ENCODE assay signal across 8 cellular contexts in the genomic region with DNA sequence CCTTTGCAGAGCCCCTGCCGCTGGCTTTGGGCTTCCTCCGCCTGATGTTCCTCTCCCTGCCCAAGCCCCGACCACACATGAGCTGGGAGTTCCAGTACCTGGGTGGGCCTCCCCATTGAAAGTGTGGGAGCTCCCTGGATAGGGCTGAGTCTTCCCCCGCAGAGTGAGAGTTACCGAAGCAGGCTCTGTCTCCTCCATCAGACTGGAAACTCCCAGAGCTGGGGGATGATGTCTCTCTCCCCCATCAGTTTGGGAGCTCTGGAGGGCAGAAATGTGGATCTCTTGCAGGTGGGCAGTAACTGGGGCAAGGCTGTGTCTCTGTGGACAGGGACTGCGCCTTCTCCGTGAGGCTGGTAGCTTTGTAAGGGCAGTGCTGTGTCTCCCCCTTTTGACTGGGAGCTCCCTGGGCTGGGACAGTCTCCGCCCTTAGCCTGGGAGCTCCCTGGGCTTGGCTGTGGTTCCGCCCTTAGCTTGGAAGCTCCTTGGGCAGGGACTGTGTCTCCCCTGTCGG. TPM values are rescaled to one million over a fixed set of nuclear protein-coding genes. Genes with fewer than 3 reads are reported as not detected.
A peak's percentile ranks its signal among the peaks of the same experiment; 100 is the strongest.
DNase-seq lines count a peak whose midpoint lies in the region; ATAC-seq and TF ChIP-seq lines count a peak whose summit lies in the region.

No MANE protein-coding gene starts in this region.

- TF ChIP-seq CTCF in AG04449 (IDR thresholded peaks at IDR 0.05; ENCODE audit: insufficient read depth, low read length, missing control alignments), result peak; percentile 35
- peak; percentile 22 for TF ChIP-seq CTCF in HFF-Myc (IDR thresholded peaks at IDR 0.05; ENCODE audit: low read depth, low read length, missing control alignments)
- TF ChIP-seq CTCF in parathyroid adenoma (IDR thresholded peaks at IDR 0.05), result peak; percentile 10

- H3K4me1 Mint-ChIP-seq in activated T-helper 1 cell treated with anti-CD3 and anti-CD28 coated beads, Interleukin-12 subunit alpha, Interleukin-12 subunit beta, Interleukin-2, Interleukin-4 antibody, amounts not matched to agents 30 ng/mL and 10 ng/mL and 1 ng/mL, durations not matched to agents 14 hours and 24 hours and 36 hours (ENCODE audit: low read depth), result peaks cover 17% of the 10 kb centered on the region

- H3K9me3 Mint-ChIP-seq in activated T-helper 1 cell treated with anti-CD3 and anti-CD28 coated beads, Interleukin-12 subunit alpha, Interleukin-12 subunit beta, Interleukin-2, Interleukin-4 antibody, amounts not matched to agents 30 ng/mL and 10 ng/mL and 1 ng/mL, durations not matched to agents 14 hours and 24 hours and 36 hours, result no peaks in the 10 kb centered on the region

- DNase-seq in AG04449 (ENCODE audit: low read depth, low spot score) (no peak), HFF-Myc (ENCODE audit: extremely low read depth, low read depth) (no peak), globus pallidus (ENCODE audit: low spot score) (peak; percentile 7)
- no peak for DNase-seq in activated T-helper 1 cell treated with anti-CD3 and anti-CD28 coated beads, Interleukin-12 subunit alpha, Interleukin-12 subunit beta, Interleukin-2, Interleukin-4 antibody, amounts not matched to agents 30 ng/mL and 10 ng/mL and 1 ng/mL, durations not matched to agents 14 hours and 24 hours and 36 hours (ENCODE audit: low spot score)

- H3K36me3 ChIP-seq in parathyroid adenoma (ENCODE audit: control insufficient read depth, insufficient read depth, low read length), result no peaks in the 10 kb centered on the region

- no peaks in the 10 kb centered on the region for H3K27me3 Mint-ChIP-seq in activated T-helper 1 cell treated with anti-CD3 and anti-CD28 coated beads, Interleukin-12 subunit alpha, Interleukin-12 subunit beta, Interleukin-2, Interleukin-4 antibody, amounts not matched to agents 30 ng/mL and 10 ng/mL and 1 ng/mL, durations not matched to agents 14 hours and 24 hours and 36 hours (ENCODE audit: insufficient read depth)

- H3K36me3 Mint-ChIP-seq in activated T-helper 1 cell treated with anti-CD3 and anti-CD28 coated beads, Interleukin-12 subunit alpha, Interleukin-12 subunit beta, Interleukin-2, Interleukin-4 antibody, amounts not matched to agents 30 ng/mL and 10 ng/mL and 1 ng/mL, durations not matched to agents 14 hours and 24 hours and 36 hours (ENCODE audit: low read depth), result peaks cover 10% of the 10 kb centered on the region

- CTCF ChIA-PET in AG04449 (lab: Yijun Ruan, JAX), result interaction anchor here (0.7 to 2.3 kb wide), 11 partner anchors 15 to 184 kb away, joined by 3 to 11 read pairs (median 6); a partner anchor contains a TSS

- H3K4me3 ChIP-seq in AG04449 (ENCODE audit: low read depth, low read length), result peak overlapping the region; percentile 78
- H3K4me3 ChIP-seq in HFF-Myc (replicated peaks; ENCODE audit: low read depth, low read length), result peak overlapping the region; percentile 85
- H3K4me3 ChIP-seq in parathyroid adenoma (ENCODE audit: low read depth, low read length), result peak overlapping the region; percentile 74

- H3K27ac ChIP-seq in parathyroid adenoma, result peak overlapping the region; percentile 54

- H3K27me3 ChIP-seq in parathyroid adenoma (ENCODE audit: control insufficient read depth, insufficient read depth, low read length), result no peaks in the 10 kb centered on the region

- H3K27ac Mint-ChIP-seq in activated T-helper 1 cell treated with anti-CD3 and anti-CD28 coated beads, Interleukin-12 subunit alpha, Interleukin-12 subunit beta, Interleukin-2, Interleukin-4 antibody, amounts not matched to agents 30 ng/mL and 10 ng/mL and 1 ng/mL, durations not matched to agents 14 hours and 24 hours and 36 hours, result peak overlapping the region; percentile 63

- intact Hi-C loops in activated T-helper 1 cell treated with anti-CD3 and anti-CD28 coated beads, Interleukin-12 subunit alpha, Interleukin-12 subunit beta, Interleukin-2, Interleukin-4 antibody, amounts not matched to agents 30 ng/mL and 10 ng/mL and 1 ng/mL, durations not matched to agents 14 hours and 24 hours and 36 hours (cut with micrococcal nuclease), result loop anchor here (2.0 to 5.0 kb wide), 2 partner anchors 120 to 156 kb away; a partner anchor contains a TSS

- peaks cover 12% of the 10 kb centered on the region for H3K79me2 ChIP-seq in parathyroid adenoma

- H3K4me3 Mint-ChIP-seq in activated T-helper 1 cell treated with anti-CD3 and anti-CD28 coated beads, Interleukin-12 subunit alpha, Interleukin-12 subunit beta, Interleukin-2, Interleukin-4 antibody, amounts not matched to agents 30 ng/mL and 10 ng/mL and 1 ng/mL, durations not matched to agents 14 hours and 24 hours and 36 hours, result peak overlapping the region; percentile 88

- H3K4me1 ChIP-seq in parathyroid adenoma, result peaks cover 12% of the 10 kb centered on the region

- H3K9me3 ChIP-seq in parathyroid adenoma (ENCODE audit: control insufficient read depth, low read length), result no peaks in the 10 kb centered on the region

- POLR2A ChIA-PET in AG04449 (lab: Yijun Ruan, JAX), result interaction anchor here (0.6 to 1.6 kb wide), 3 partner anchors 14 to 119 kb away, joined by 3 to 7 read pairs (median 5); a partner anchor contains a TSS

- ATAC-seq in HG03571 (IDR thresholded peaks at IDR 0.05; ENCODE audit: unreplicated experiment), result no peak
- ATAC-seq in HG03521 (IDR thresholded peaks at IDR 0.05; ENCODE audit: unreplicated experiment), result no peak
- no peak for ATAC-seq in HG02973 (IDR thresholded peaks at IDR 0.05; ENCODE audit: unreplicated experiment)

- H3K4me2 ChIP-seq in parathyroid adenoma (ENCODE audit: low read length), result peak overlapping the region; percentile 72

- H2AFZ ChIP-seq in parathyroid adenoma, result peak overlapping the region; percentile 58

- no peak overlapping the region for H3K9ac ChIP-seq in parathyroid adenoma

RNA-seq across cellular contexts. Expression of a gene that starts 0.8 kb away (rescaled TPM):
- 57.8 and 61.5 TPM in 2 replicates for total RNA-seq in activated T-helper 1 cell treated with anti-CD3 and anti-CD28 coated beads, Interleukin-12 subunit alpha, Interleukin-12 subunit beta, Interleukin-2, Interleukin-4 antibody, amounts not matched to agents 30 ng/mL and 10 ng/mL and 1 ng/mL, durations not matched to agents 14 hours and 24 hours and 36 hours

RNA-seq across cellular contexts. Expression of a gene that starts 14.9 kb away (rescaled TPM):
- total RNA-seq in activated T-helper 1 cell treated with anti-CD3 and anti-CD28 coated beads, Interleukin-12 subunit alpha, Interleukin-12 subunit beta, Interleukin-2, Interleukin-4 antibody, amounts not matched to agents 30 ng/mL and 10 ng/mL and 1 ng/mL, durations not matched to agents 14 hours and 24 hours and 36 hours, result not detected in 2 replicates

RNA-seq across cellular contexts. Expression of a gene that starts 47.1 kb away (rescaled TPM):
- total RNA-seq in activated T-helper 1 cell treated with anti-CD3 and anti-CD28 coated beads, Interleukin-12 subunit alpha, Interleukin-12 subunit beta, Interleukin-2, Interleukin-4 antibody, amounts not matched to agents 30 ng/mL and 10 ng/mL and 1 ng/mL, durations not matched to agents 14 hours and 24 hours and 36 hours, result 43.9 and 45.6 TPM in 2 replicates

RNA-seq across cellular contexts. Expression of a gene that starts 47.2 kb away (rescaled TPM):
- 16.6 and 20.5 TPM in 2 replicates for total RNA-seq in activated T-helper 1 cell treated with anti-CD3 and anti-CD28 coated beads, Interleukin-12 subunit alpha, Interleukin-12 subunit beta, Interleukin-2, Interleukin-4 antibody, amounts not matched to agents 30 ng/mL and 10 ng/mL and 1 ng/mL, durations not matched to agents 14 hours and 24 hours and 36 hours

RNA-seq across cellular contexts. Expression of a gene that starts 53.0 kb away (rescaled TPM):
- 16.0 and 17.0 TPM in 2 replicates for total RNA-seq in activated T-helper 1 cell treated with anti-CD3 and anti-CD28 coated beads, Interleukin-12 subunit alpha, Interleukin-12 subunit beta, Interleukin-2, Interleukin-4 antibody, amounts not matched to agents 30 ng/mL and 10 ng/mL and 1 ng/mL, durations not matched to agents 14 hours and 24 hours and 36 hours
